In the genomic region with DNA sequence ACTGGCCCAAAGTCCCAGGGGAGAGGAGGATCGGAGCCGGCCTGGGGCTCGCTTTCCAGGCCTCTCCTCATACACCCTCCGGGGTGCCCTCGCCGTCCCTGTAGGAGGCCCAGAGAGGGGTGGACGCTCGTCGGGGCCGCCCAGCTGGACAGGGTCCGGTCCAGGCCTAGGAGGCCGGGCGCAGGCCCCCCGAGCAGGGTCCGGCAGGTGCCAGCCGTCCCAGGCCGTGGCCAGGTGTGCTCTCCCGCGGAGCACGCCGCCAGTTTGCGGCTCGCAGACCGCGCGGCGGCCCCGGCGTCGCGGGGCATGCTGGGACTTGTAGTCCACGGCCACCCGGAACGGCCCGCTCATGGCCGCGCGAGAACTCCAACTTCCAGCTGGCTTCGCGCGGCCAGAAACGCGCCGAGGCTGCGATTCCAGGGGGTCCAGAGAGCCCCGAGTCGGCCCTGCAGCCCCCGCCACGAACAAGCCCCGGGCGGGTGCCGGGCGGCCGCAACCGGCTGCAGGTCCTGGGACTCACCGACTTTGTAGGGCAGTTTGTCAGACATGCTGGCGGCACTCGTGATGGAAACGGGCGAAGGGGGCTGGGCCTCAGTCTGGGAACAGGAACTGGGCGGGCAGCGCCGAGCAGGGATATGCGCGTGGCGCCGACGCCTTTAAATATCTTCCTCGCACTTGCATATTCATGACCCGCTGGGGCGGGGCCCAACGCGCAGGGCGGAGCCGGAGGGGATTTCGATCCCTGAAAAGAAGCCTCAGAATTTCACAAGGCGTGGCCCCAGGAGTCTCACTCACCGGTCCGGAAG, we compare ENCODE assay signal across 1 cellular context.
TF ChIP-seq lines count a peak whose summit lies in the region.

A gene (minus strand): TSS at position 633 of the 806 bp plus-strand sequence. CDS start 85 bp downstream, at position 548.

TF ChIP-seq in HEK293, 187 proteins besides CTCF, POLR2A, EP300 and RAD21 (continued from another document):
- peak; percentile 97 for TF ChIP-seq ZNF335 (tag by site-specific recombination; conservative IDR thresholded peaks at IDR 0.05)
